8 cellular contexts compared by ENCODE assay signal in genomic region chr2:205024822-205025518, GRCh38.
DNase-seq lines count a peak whose midpoint lies in the region; ATAC-seq, FAIRE-seq and TF ChIP-seq lines count a peak whose summit lies in the region.

No MANE protein-coding gene starts in this region.

- peak overlapping the region in 2 of 3 donors; percentile 34 to 44 for H3K27ac Mint-ChIP-seq in CD4-positive, CD25-positive, alpha-beta regulatory T cell
- H3K27ac Mint-ChIP-seq in astrocyte (ENCODE audit: unreplicated experiment), result peak overlapping the region; percentile 70
- H3K27ac Mint-ChIP-seq in effector memory CD8-positive, alpha-beta T cell, result no peak overlapping the region

- H3K27me3 Mint-ChIP-seq in CD4-positive, CD25-positive, alpha-beta regulatory T cell, result peaks cover 4% of the 10 kb centered on the region
- no peaks in the 10 kb centered on the region for H3K27me3 Mint-ChIP-seq in astrocyte (ENCODE audit: low read depth, unreplicated experiment)
- no peaks in the 10 kb centered on the region for H3K27me3 Mint-ChIP-seq in effector memory CD8-positive, alpha-beta T cell

- H3K9me3 Mint-ChIP-seq in CD4-positive, CD25-positive, alpha-beta regulatory T cell, result peaks cover 0 to 5% (median 0%) of the 10 kb centered on the region in 7 donors
- H3K9me3 Mint-ChIP-seq in astrocyte (ENCODE audit: unreplicated experiment), result no peaks in the 10 kb centered on the region
- H3K9me3 Mint-ChIP-seq in effector memory CD8-positive, alpha-beta T cell, result no peaks in the 10 kb centered on the region

- no peaks in the 10 kb centered on the region for H3K36me3 Mint-ChIP-seq in CD4-positive, CD25-positive, alpha-beta regulatory T cell
- no peaks in the 10 kb centered on the region for H3K36me3 Mint-ChIP-seq in astrocyte (ENCODE audit: low read depth, unreplicated experiment)
- no peaks in the 10 kb centered on the region for H3K36me3 Mint-ChIP-seq in effector memory CD8-positive, alpha-beta T cell (ENCODE audit: insufficient read depth)

- peaks cover 4 to 22% (median 19%) of the 10 kb centered on the region in 4 donors for H3K4me1 Mint-ChIP-seq in CD4-positive, CD25-positive, alpha-beta regulatory T cell
- peaks cover 18% of the 10 kb centered on the region for H3K4me1 Mint-ChIP-seq in astrocyte (ENCODE audit: low read depth, unreplicated experiment)
- H3K4me1 Mint-ChIP-seq in effector memory CD8-positive, alpha-beta T cell (ENCODE audit: low read depth in 2 of 2), result peaks cover 0 to 2% of the 10 kb centered on the region in 2 donors

- H3K4me3 ChIP-seq in CD4-positive, CD25-positive, alpha-beta regulatory T cell (ENCODE audit: low read depth, low read length), result peak overlapping the region; percentile 58
- peak overlapping the region; percentile 34 for H3K4me3 ChIP-seq in astrocyte (ENCODE audit: insufficient read depth, low read depth, low read length)

- FAIRE-seq in astrocyte (lab: Jason Lieb, UNC) (peak; percentile 99), islet of Langerhans (lab: Jason Lieb, UNC) (peak; percentile 95)

- no peak for TF ChIP-seq CTCF in astrocyte (IDR thresholded peaks at IDR 0.05; ENCODE audit: insufficient read depth, low read depth, low read length)

- H3K79me2 ChIP-seq in astrocyte (ENCODE audit: insufficient read depth, low read length), result no peaks in the 10 kb centered on the region

- H3K9ac ChIP-seq in astrocyte (ENCODE audit: low read length), result peak overlapping the region; percentile 47

- H2AFZ ChIP-seq in astrocyte (ENCODE audit: low read depth, low read length), result peak overlapping the region; percentile 4

- H3K9me3 ChIP-seq in CD4-positive, CD25-positive, alpha-beta regulatory T cell (ENCODE audit: control insufficient read depth in 2 of 2, low read length in 2 of 2), result no peaks in the 10 kb centered on the region
- H3K9me3 ChIP-seq in astrocyte (ENCODE audit: insufficient read depth, low read depth, low read length), result no peaks in the 10 kb centered on the region

- peak overlapping the region; percentile 80 for H3K4me2 ChIP-seq in astrocyte (ENCODE audit: low read length)

- DNase-seq in CD4-positive, CD25-positive, alpha-beta regulatory T cell, result peak in 1 of 3 donors; percentile 65
- peak; percentile 69 for DNase-seq in NCI-H2227 treated with DMSO at 0.1 percent for 48 hours (lab: John Stamatoyannopoulos, UW)
- DNase-seq in astrocyte (ENCODE audit: low read depth), result peak; percentile 97
- peak; percentile 9 for DNase-seq in stimulated activated CD8-positive, alpha-beta memory T cell treated with anti-CD3 and anti-CD28 coated beads, Interleukin-12 subunit alpha, Interleukin-12 subunit beta, amount 100 ng/mL, for 24 hours (ENCODE audit: extremely low read depth)
- DNase-seq in effector memory CD8-positive, alpha-beta T cell, result no peak

- H4K20me1 ChIP-seq in astrocyte (ENCODE audit: insufficient read depth, low read length), result no peaks in the 10 kb centered on the region

- no peak overlapping the region for H3K27ac ChIP-seq in CD4-positive, CD25-positive, alpha-beta regulatory T cell (ENCODE audit: insufficient read depth, low read length, poor library complexity, severe bottlenecking)
- peak overlapping the region; percentile 61 for H3K27ac ChIP-seq in astrocyte (ENCODE audit: low read depth, low read length)

- H3K36me3 ChIP-seq in CD4-positive, CD25-positive, alpha-beta regulatory T cell (ENCODE audit: control insufficient read depth, insufficient read depth, low read length), result no peaks in the 10 kb centered on the region
- H3K36me3 ChIP-seq in astrocyte (ENCODE audit: insufficient read depth, low read length), result no peaks in the 10 kb centered on the region

- H3K27me3 ChIP-seq in CD4-positive, CD25-positive, alpha-beta regulatory T cell (ENCODE audit: control insufficient read depth, insufficient read depth, low read length), result no peaks in the 10 kb centered on the region
- H3K27me3 ChIP-seq in astrocyte (ENCODE audit: insufficient read depth, low read length), result no peaks in the 10 kb centered on the region

- ATAC-seq in CD4-positive, CD25-positive, alpha-beta regulatory T cell (ENCODE audit: low read depth in 2 of 2), result peak; percentile 80 to 88
- ATAC-seq in GM18511 (IDR thresholded peaks at IDR 0.05; ENCODE audit: unreplicated experiment) (no peak), GM21825 (IDR thresholded peaks at IDR 0.05; ENCODE audit: unreplicated experiment) (no peak)
- ATAC-seq in effector memory CD8-positive, alpha-beta T cell (replicated peaks), result no peak

- peaks cover 5% of the 10 kb centered on the region for H3K4me1 ChIP-seq in CD4-positive, CD25-positive, alpha-beta regulatory T cell (ENCODE audit: control insufficient read depth, insufficient read depth, low read length, poor library complexity, severe bottlenecking)
- peaks cover 15% of the 10 kb centered on the region for H3K4me1 ChIP-seq in astrocyte (ENCODE audit: insufficient read depth, low read length)

- peak overlapping the region in 3 of 4 donors; percentile 3 to 36 (median 8) for H3K4me3 Mint-ChIP-seq in CD4-positive, CD25-positive, alpha-beta regulatory T cell
- H3K4me3 Mint-ChIP-seq in astrocyte (ENCODE audit: unreplicated experiment), result no peak overlapping the region
- H3K4me3 Mint-ChIP-seq in effector memory CD8-positive, alpha-beta T cell, result no peak overlapping the region

Comparison
In these comparisons a context has a peak if more than half of its experiments do, and no peak if none do; other contexts are left out.
1. ATAC-seq: peak in CD4-positive, CD25-positive, alpha-beta regulatory T cell (2 of 2); none in GM18511 (single experiment), effector memory CD8-positive, alpha-beta T cell (single experiment) and GM21825 (single experiment).
2. DNase-seq: peak in NCI-H2227 treated with DMSO at 0.1 percent for 48 hours (single experiment), astrocyte (single experiment) and stimulated activated CD8-positive, alpha-beta memory T cell treated with anti-CD3 and anti-CD28 coated beads, Interleukin-12 subunit alpha, Interleukin-12 subunit beta, amount 100 ng/mL, for 24 hours (single experiment); none in effector memory CD8-positive, alpha-beta T cell (0 of 3).
3. H3K27ac Mint-ChIP-seq: peak in CD4-positive, CD25-positive, alpha-beta regulatory T cell (2 of 3) and astrocyte (single experiment); none in effector memory CD8-positive, alpha-beta T cell (0 of 2).
4. H3K4me3 Mint-ChIP-seq: peak in CD4-positive, CD25-positive, alpha-beta regulatory T cell (3 of 4); none in astrocyte (single experiment) and effector memory CD8-positive, alpha-beta T cell (0 of 2).